20 cellular contexts compared by ENCODE assay signal in genomic region chr1:219568728-219569127, GRCh38. TPM values are rescaled to one million over a fixed set of nuclear protein-coding genes. Genes with fewer than 3 reads are reported as not detected.
DNase-seq lines count a peak whose midpoint lies in the region; ATAC-seq, FAIRE-seq and TF ChIP-seq lines count a peak whose summit lies in the region.
"Had no signal": no experiment of that assay in that cellular context is flagged by ENCODE, and none has a peak within 500 bp of the region (broad histone marks: within the 10 kb centered on the region; RNA-seq: fewer than 3 reads in every experiment).

No MANE protein-coding gene starts in this region.

- no peak overlapping the region for H3K4me2 ChIP-seq in K562 (ENCODE audit: insufficient read depth, low read length)
- H3K4me2 ChIP-seq in neural cell (ENCODE audit: low read length) = no peak overlapping the region

- no peak for TF ChIP-seq POLR2A in K562 (conservative IDR thresholded peaks at IDR 0.05)

- ATAC-seq in K562 = peak; percentile 90
- no peak for ATAC-seq in sciatic nerve
- ATAC-seq: left lobe of liver; stimulated activated memory B cell treated with anti-CD40 and anti-IgM and Interleukin-4, amounts not matched to agents 10 μg/mL and 1 μg/mL and 100 μg/mL, for 72 hours had no signal

- H3K79me2 ChIP-seq in K562 (ENCODE audit: control insufficient read depth, insufficient read depth, low read length) (no peaks in the 10 kb centered on the region), neural cell (replicated peaks; ENCODE audit: insufficient read depth, low read length) (no peaks in the 10 kb centered on the region)

- no peaks in the 10 kb centered on the region for H3K36me3 ChIP-seq in K562 (ENCODE audit: control insufficient read depth, insufficient read depth, low read length)
- no peaks in the 10 kb centered on the region for H3K36me3 ChIP-seq in neural cell (ENCODE audit: insufficient read depth, low read length)
- H3K36me3 ChIP-seq: ascending aorta had no signal

- no peaks in the 10 kb centered on the region for H3K27me3 ChIP-seq in K562 (ENCODE audit: control insufficient read depth in 2 of 2, insufficient read depth in 2 of 2, low read length in 2 of 2)
- H3K27me3 ChIP-seq in neural cell (ENCODE audit: insufficient read depth, low read depth, low read length) = no peaks in the 10 kb centered on the region
- H3K27me3 ChIP-seq: ascending aorta had no signal

- H3K4me1 ChIP-seq in K562 (replicated peaks in 1 of 2; ENCODE audit: control insufficient read depth in 2 of 2, insufficient read depth in 2 of 2, low read length in 2 of 2) = peaks cover 0 to 3% of the 10 kb centered on the region in 2 experiments; a peak in 1 of 5 replicates
- H3K4me1 ChIP-seq: ascending aorta had no signal

- DNase-seq in DMS53 (lab: John Stamatoyannopoulos, UW) = peak; percentile 39
- DNase-seq in DMS53 treated with DMSO at 0.1 percent for 48 hours (lab: John Stamatoyannopoulos, UW; ENCODE audit: unreplicated experiment) = no peak
- DNase-seq in MV-4-11 (lab: John Stamatoyannopoulos, UW) = peak; percentile 32
- peak in 2 of 4 experiments; percentile 23 to 28 for DNase-seq in K562 (ENCODE audit: extremely low read depth in 1 of 4, low spot score in 3 of 4)
- no peak for DNase-seq in NCI-H2107 (lab: John Stamatoyannopoulos, UW)
- no peak for DNase-seq in sciatic nerve (ENCODE audit: low spot score)
- no peak for DNase-seq in activated T-helper 2 cell treated with anti-CD3 and anti-CD28 coated beads, Interferon-gamma antibody, Interleukin-2, Interleukin-4, amounts not matched to agents 10 μg/mL and 5 μg/mL and 100 μg/mL, durations not matched to agents 14 hours and 24 hours and 36 hours (ENCODE audit: low spot score)
- DNase-seq: activated CD4-positive, alpha-beta T cell treated with anti-CD3 and anti-CD28 coated beads for 48 hours; activated CD8-positive, alpha-beta memory T cell treated with anti-CD3 and anti-CD28 coated beads, Interleukin-2, amount 50 U/mL, for 4 hours; cortex of kidney; MM.1S; NCI-H2081 treated with DMSO at 0.1 percent for 48 hours; NCI-H524 treated with DMSO at 0.1 percent for 48 hours had no signal

- no peak overlapping the region for H3K27ac Mint-ChIP-seq in activated T-helper 2 cell treated with anti-CD3 and anti-CD28 coated beads, Interferon-gamma antibody, Interleukin-2, Interleukin-4, amounts not matched to agents 10 μg/mL and 5 μg/mL and 100 μg/mL, durations not matched to agents 14 hours and 24 hours and 36 hours
- H3K27ac Mint-ChIP-seq: stimulated activated memory B cell treated with anti-CD40 and anti-IgM and Interleukin-4, amounts not matched to agents 10 μg/mL and 1 μg/mL and 100 μg/mL, for 72 hours had no signal

- H3K27ac ChIP-seq in K562 (ENCODE audit: extremely low read depth, low read depth, low read length) (no peak overlapping the region), neural cell (ENCODE audit: low read length) (no peak overlapping the region)
- H3K27ac ChIP-seq: 22Rv1, ascending aorta had no signal

- no peaks in the 10 kb centered on the region for H3K9me2 ChIP-seq in neural cell (ENCODE audit: insufficient read depth, low read length)

- no peaks in the 10 kb centered on the region for H3K9me3 ChIP-seq in K562 (replicated peaks; ENCODE audit: control insufficient read depth, insufficient read depth, low read depth, low read length)
- H3K9me3 ChIP-seq in neural cell (ENCODE audit: low read length) = no peaks in the 10 kb centered on the region
- H3K9me3 ChIP-seq: ascending aorta had no signal

- peaks cover 8% of the 10 kb centered on the region for H3K27me3 Mint-ChIP-seq in activated T-helper 2 cell treated with anti-CD3 and anti-CD28 coated beads, Interferon-gamma antibody, Interleukin-2, Interleukin-4, amounts not matched to agents 10 μg/mL and 5 μg/mL and 100 μg/mL, durations not matched to agents 14 hours and 24 hours and 36 hours (ENCODE audit: low read depth)

- in situ Hi-C loops in K562 (cut with MboI) = no loop called here

- no peak overlapping the region for H2AFZ ChIP-seq in K562 (ENCODE audit: low read depth, low read length)
- H2AFZ ChIP-seq in neural cell (ENCODE audit: low read depth, low read length) = no peak overlapping the region

- no peaks in the 10 kb centered on the region for H3K36me3 Mint-ChIP-seq in activated T-helper 2 cell treated with anti-CD3 and anti-CD28 coated beads, Interferon-gamma antibody, Interleukin-2, Interleukin-4, amounts not matched to agents 10 μg/mL and 5 μg/mL and 100 μg/mL, durations not matched to agents 14 hours and 24 hours and 36 hours (ENCODE audit: low read depth)
- H3K36me3 Mint-ChIP-seq: stimulated activated memory B cell treated with anti-CD40 and anti-IgM and Interleukin-4, amounts not matched to agents 10 μg/mL and 1 μg/mL and 100 μg/mL, for 72 hours had no signal

- H3K4me1 Mint-ChIP-seq in activated T-helper 2 cell treated with anti-CD3 and anti-CD28 coated beads, Interferon-gamma antibody, Interleukin-2, Interleukin-4, amounts not matched to agents 10 μg/mL and 5 μg/mL and 100 μg/mL, durations not matched to agents 14 hours and 24 hours and 36 hours (ENCODE audit: low read depth) = no peaks in the 10 kb centered on the region
- H3K4me1 Mint-ChIP-seq: stimulated activated memory B cell treated with anti-CD40 and anti-IgM and Interleukin-4, amounts not matched to agents 10 μg/mL and 1 μg/mL and 100 μg/mL, for 72 hours had no signal

- intact Hi-C loops in K562 (cut with micrococcal nuclease) = loop anchor here (5.0 to 10.0 kb wide), 2 partner anchors 164 to 1234 kb away; no protein-coding TSS in a partner anchor
- intact Hi-C loops in sciatic nerve (cut with DNase I) = no loop called here
- intact Hi-C loops in activated T-helper 2 cell treated with anti-CD3 and anti-CD28 coated beads, Interferon-gamma antibody, Interleukin-2, Interleukin-4, amounts not matched to agents 10 μg/mL and 5 μg/mL and 100 μg/mL, durations not matched to agents 14 hours and 24 hours and 36 hours (cut with micrococcal nuclease) = no loop called here

- H3K9ac ChIP-seq in K562 (ENCODE audit: insufficient read depth in 1 of 2, low read depth in 2 of 2, low read length in 2 of 2) (no peak overlapping the region), neural cell (ENCODE audit: low read length) (no peak overlapping the region)

- H3K9me1 ChIP-seq in K562 (ENCODE audit: control insufficient read depth, insufficient read depth, low read length) = no peaks in the 10 kb centered on the region

- TF ChIP-seq EP300 in K562 (IDR thresholded peaks at IDR 0.05; ENCODE audit: low read length) = no peak
- TF ChIP-seq EP300 in neural cell (conservative IDR thresholded peaks at IDR 0.05; ENCODE audit: poor library complexity, severe bottlenecking) = peak; percentile 71

- H4K20me1 ChIP-seq in K562 (replicated peaks; ENCODE audit: control insufficient read depth, insufficient read depth, low read length) = no peaks in the 10 kb centered on the region
- no peaks in the 10 kb centered on the region for H4K20me1 ChIP-seq in neural cell (ENCODE audit: insufficient read depth)

- H3K9me3 Mint-ChIP-seq in activated T-helper 2 cell treated with anti-CD3 and anti-CD28 coated beads, Interferon-gamma antibody, Interleukin-2, Interleukin-4, amounts not matched to agents 10 μg/mL and 5 μg/mL and 100 μg/mL, durations not matched to agents 14 hours and 24 hours and 36 hours = no peaks in the 10 kb centered on the region
- H3K9me3 Mint-ChIP-seq: stimulated activated memory B cell treated with anti-CD40 and anti-IgM and Interleukin-4, amounts not matched to agents 10 μg/mL and 1 μg/mL and 100 μg/mL, for 72 hours had no signal

- FAIRE-seq in K562 (lab: Jason Lieb, UNC) = peak; percentile 6
- FAIRE-seq: frontal cortex had no signal

- H3K4me3 ChIP-seq in K562 = no peak overlapping the region
- no peak overlapping the region for H3K4me3 ChIP-seq in neural cell (ENCODE audit: low read length)
- H3K4me3 ChIP-seq: ascending aorta had no signal

- no peak overlapping the region for H3K4me3 Mint-ChIP-seq in activated T-helper 2 cell treated with anti-CD3 and anti-CD28 coated beads, Interferon-gamma antibody, Interleukin-2, Interleukin-4, amounts not matched to agents 10 μg/mL and 5 μg/mL and 100 μg/mL, durations not matched to agents 14 hours and 24 hours and 36 hours (ENCODE audit: low read depth)
- H3K4me3 Mint-ChIP-seq: stimulated activated memory B cell treated with anti-CD40 and anti-IgM and Interleukin-4, amounts not matched to agents 10 μg/mL and 1 μg/mL and 100 μg/mL, for 72 hours had no signal

- TF ChIP-seq RAD21 in K562 (CRISPR knock-in tag; conservative IDR thresholded peaks at IDR 0.05 in 1 of 2, IDR thresholded peaks at IDR 0.05 in 1 of 2) (no peak; a peak in 1 of 4 replicates), neural cell (conservative IDR thresholded peaks at IDR 0.05) (no peak)

- H3F3A ChIP-seq in neural cell (ENCODE audit: insufficient read depth, low read length, poor library complexity, severe bottlenecking) = no peaks in the 10 kb centered on the region

- POLR2A ChIA-PET in K562 (lab: Yijun Ruan, JAX) = interaction anchor here (0.6 kb wide), 1 partner anchor 182 kb away, joined by 3 read pairs; no protein-coding TSS in a partner anchor

- TF ChIP-seq CTCF in K562 (IDR thresholded peaks at IDR 0.05 in 2 of 3, conservative IDR thresholded peaks at IDR 0.05 in 1 of 3; ENCODE audit: insufficient read depth in 2 of 3, low read depth in 1 of 3, low read length in 3 of 3) = no peak
- TF ChIP-seq CTCF in neural cell (IDR thresholded peaks at IDR 0.05; ENCODE audit: poor library complexity, severe bottlenecking) = no peak

- whole genome bisulfite sequencing in K562 (ENCODE audit: insufficient coverage, low coverage, missing lambda C conversion rate) = 0% methylated on average over 4 of the region's 4 CpGs

- no TSS peak for BruUV-seq in K562 (replicated peaks; lab: Mats Ljungman, UMichigan)

- CTCF ChIA-PET in K562 (lab: Yijun Ruan, JAX; ENCODE audit: low intra/inter-chr PET ratio) = no interaction called here

RNA-seq across cellular contexts. Expression of gene ZC3H11B, which starts 44.2 kb away (rescaled TPM):
- 0.30 TPM in 1 of 2 replicates, not detected in the other for total RNA-seq in K562 (2011; cell fraction: chromatin; rRNA removed; ENCODE audit: low replicate concordance)
- total RNA-seq in K562 (2011; cell fraction: nucleolus; rRNA removed) = not detected in 2 replicates
- 0.29 TPM in 1 of 2 replicates, not detected in the other for total RNA-seq in K562 (2011; cell fraction: nucleoplasm; rRNA removed)
- total RNA-seq in K562 (2014; rRNA removed) = 0.12 TPM in 1 of 2 replicates, not detected in the other
- 0.11 TPM in 1 of 2 replicates, not detected in the other for total RNA-seq in K562 (2014; rRNA removed; fragmentation: Illumina TruSeq; extraction: Trizol)
- not detected in 2 replicates for total RNA-seq in K562 (2015; rRNA removed; fragmentation: Illumina TruSeq; extraction: Trizol)
- 0.13 TPM in 1 of 2 replicates, not detected in the other for total RNA-seq in K562 (2021)
- 0.22 and 0.38 TPM in 2 replicates for polyA plus RNA-seq in K562 (2011; rRNA removed)
- polyA plus RNA-seq in K562 (2011; cell fraction: cytosol; rRNA removed) = 0.06 and 0.07 TPM in 2 replicates
- polyA plus RNA-seq in K562 (2011; cell fraction: nucleus; rRNA removed) = 0.17 and 0.34 TPM in 2 replicates
- polyA plus RNA-seq in K562 (2012) = 0.07 and 0.08 TPM in 2 replicates
- polyA plus RNA-seq in K562 (2014; fragmentation: Illumina TruSeq; extraction: Trizol) = 0.10 TPM in 1 of 2 replicates, not detected in the other
- under 1 TPM in 1 of 2 experiments, not detected in 1; 0.07 TPM for polyA plus RNA-seq in K562 (2014; fragmentation: Nextera tagmentation; extraction: Ambion mirVana)
- not detected in 2 replicates for polyA plus RNA-seq in K562 (2014; rRNA removed)
- 0.21 and 0.39 TPM in 2 replicates for polyA minus RNA-seq in K562 (2011; rRNA and poly(A)+ RNA removed)
- polyA minus RNA-seq in K562 (2011; cell fraction: cytosol; rRNA and poly(A)+ RNA removed) = not detected in 2 replicates
- 0.22 TPM in 1 of 2 replicates, not detected in the other for polyA minus RNA-seq in K562 (2011; cell fraction: nucleus; rRNA and poly(A)+ RNA removed)
- not detected in 2 replicates for polyA plus RNA-seq in neural cell
- polyA minus RNA-seq in neural cell = not detected in 2 replicates
- not detected for total RNA-seq in sciatic nerve
- total RNA-seq in activated T-helper 2 cell treated with anti-CD3 and anti-CD28 coated beads, Interferon-gamma antibody, Interleukin-2, Interleukin-4, amounts not matched to agents 10 μg/mL and 5 μg/mL and 100 μg/mL, durations not matched to agents 14 hours and 24 hours and 36 hours = not detected in 2 replicates
- total RNA-seq: ascending aorta, frontal cortex, left lobe of liver had no signal
- polyA plus RNA-seq: BJ had no signal

Comparison
In these comparisons a context has a peak if more than half of its experiments do, and no peak if none do; other contexts are left out.
1. DNase-seq: peak in DMS53 (single experiment) and MV-4-11 (single experiment); none in DMS53 treated with DMSO at 0.1 percent for 48 hours (single experiment), NCI-H2107 (single experiment), sciatic nerve (single experiment) and activated T-helper 2 cell treated with anti-CD3 and anti-CD28 coated beads, Interferon-gamma antibody, Interleukin-2, Interleukin-4, amounts not matched to agents 10 μg/mL and 5 μg/mL and 100 μg/mL, durations not matched to agents 14 hours and 24 hours and 36 hours (single experiment).